Comparison of ENCODE assay signal across 1 cellular context in the genomic region with DNA sequence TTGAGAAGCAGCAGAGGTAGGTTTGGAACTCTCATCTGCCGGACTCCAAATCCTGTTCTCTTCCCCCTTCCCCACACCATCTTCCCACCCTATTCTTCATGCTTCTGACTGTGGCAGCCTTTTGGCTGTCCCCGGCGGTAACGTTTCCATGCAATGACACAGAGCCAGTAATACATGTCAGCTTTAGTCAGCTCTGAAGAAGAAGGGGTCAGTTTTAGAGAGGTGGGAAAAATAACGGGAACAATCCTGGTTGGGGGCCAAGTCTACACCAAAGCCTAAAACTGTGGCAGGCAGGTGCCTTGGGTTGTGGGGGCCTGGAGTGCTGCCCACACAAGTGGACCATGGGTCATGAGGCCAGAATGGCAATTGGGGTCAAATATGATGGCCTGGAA.
TF ChIP-seq lines count a peak whose summit lies in the region.

No MANE protein-coding gene starts in this region.

TF ChIP-seq in GM12878, 131 proteins besides CTCF, POLR2A, EP300 and RAD21 (continued from another document):
- TF ChIP-seq, protein P1, sequence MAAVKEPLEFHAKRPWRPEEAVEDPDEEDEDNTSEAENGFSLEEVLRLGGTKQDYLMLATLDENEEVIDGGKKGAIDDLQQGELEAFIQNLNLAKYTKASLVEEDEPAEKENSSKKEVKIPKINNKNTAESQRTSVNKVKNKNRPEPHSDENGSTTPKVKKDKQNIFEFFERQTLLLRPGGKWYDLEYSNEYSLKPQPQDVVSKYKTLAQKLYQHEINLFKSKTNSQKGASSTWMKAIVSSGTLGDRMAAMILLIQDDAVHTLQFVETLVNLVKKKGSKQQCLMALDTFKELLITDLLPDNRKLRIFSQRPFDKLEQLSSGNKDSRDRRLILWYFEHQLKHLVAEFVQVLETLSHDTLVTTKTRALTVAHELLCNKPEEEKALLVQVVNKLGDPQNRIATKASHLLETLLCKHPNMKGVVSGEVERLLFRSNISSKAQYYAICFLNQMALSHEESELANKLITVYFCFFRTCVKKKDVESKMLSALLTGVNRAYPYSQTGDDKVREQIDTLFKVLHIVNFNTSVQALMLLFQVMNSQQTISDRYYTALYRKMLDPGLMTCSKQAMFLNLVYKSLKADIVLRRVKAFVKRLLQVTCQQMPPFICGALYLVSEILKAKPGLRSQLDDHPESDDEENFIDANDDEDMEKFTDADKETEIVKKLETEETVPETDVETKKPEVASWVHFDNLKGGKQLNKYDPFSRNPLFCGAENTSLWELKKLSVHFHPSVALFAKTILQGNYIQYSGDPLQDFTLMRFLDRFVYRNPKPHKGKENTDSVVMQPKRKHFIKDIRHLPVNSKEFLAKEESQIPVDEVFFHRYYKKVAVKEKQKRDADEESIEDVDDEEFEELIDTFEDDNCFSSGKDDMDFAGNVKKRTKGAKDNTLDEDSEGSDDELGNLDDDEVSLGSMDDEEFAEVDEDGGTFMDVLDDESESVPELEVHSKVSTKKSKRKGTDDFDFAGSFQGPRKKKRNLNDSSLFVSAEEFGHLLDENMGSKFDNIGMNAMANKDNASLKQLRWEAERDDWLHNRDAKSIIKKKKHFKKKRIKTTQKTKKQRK (IDR thresholded peaks at IDR 0.05; ENCODE audit: low read depth, low read length) = no peak
- TF ChIP-seq POU2F2 (IDR thresholded peaks at IDR 0.05; ENCODE audit: borderline replicate concordance, low read depth, low read length) (no peak), EZH2 (IDR thresholded peaks at IDR 0.05; ENCODE audit: borderline replicate concordance, control insufficient read depth, low read depth, low read length) (no peak)
